Comparison of ENCODE assay signal across 1 cellular context in the genomic region with DNA sequence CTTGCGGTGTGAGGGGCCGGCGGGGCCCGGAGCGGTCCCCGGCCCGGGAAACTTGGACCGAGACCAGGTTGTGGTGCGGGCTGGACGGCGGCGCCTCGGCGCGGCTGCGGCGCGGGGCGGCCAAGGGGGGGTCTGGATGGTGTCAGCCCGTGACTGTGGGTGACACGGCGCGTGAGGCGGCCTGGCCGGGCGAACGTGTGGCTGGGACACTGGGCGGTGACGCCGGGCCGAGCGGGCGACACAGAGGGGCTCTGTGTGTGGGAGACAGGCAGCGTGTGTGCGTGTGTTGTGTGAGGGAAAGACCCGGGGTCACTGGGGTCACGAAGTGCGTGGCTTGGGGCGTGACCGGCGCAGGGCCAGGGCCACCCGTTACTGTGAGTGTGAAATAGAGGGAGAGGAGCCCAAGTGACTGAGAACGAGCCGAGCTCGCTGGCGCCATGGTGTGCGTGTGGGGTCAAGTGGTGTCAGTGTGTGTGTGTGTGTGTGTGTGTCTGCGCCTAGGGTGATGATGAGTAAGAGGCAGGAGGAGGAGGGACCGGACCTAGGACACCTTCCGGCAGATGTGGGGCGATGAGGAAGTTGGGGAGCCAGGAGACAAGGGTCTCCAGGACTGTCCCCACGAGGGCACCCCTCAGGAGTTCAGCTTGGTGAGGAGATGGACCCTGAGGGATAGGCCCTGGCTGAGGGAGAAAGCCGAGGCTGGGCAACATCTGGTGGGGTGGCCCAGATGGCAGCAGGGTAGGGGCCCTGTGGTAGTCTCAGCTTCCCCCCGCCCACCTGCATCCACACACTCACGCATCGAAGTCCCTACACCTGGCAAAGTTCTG.
TF ChIP-seq lines count a peak whose summit lies in the region.

No MANE protein-coding gene starts in this region.

TF ChIP-seq in HEK293, 187 proteins besides CTCF, POLR2A, EP300 and RAD21 (continued from another document and continues in another):
- TF ChIP-seq, protein P1, sequence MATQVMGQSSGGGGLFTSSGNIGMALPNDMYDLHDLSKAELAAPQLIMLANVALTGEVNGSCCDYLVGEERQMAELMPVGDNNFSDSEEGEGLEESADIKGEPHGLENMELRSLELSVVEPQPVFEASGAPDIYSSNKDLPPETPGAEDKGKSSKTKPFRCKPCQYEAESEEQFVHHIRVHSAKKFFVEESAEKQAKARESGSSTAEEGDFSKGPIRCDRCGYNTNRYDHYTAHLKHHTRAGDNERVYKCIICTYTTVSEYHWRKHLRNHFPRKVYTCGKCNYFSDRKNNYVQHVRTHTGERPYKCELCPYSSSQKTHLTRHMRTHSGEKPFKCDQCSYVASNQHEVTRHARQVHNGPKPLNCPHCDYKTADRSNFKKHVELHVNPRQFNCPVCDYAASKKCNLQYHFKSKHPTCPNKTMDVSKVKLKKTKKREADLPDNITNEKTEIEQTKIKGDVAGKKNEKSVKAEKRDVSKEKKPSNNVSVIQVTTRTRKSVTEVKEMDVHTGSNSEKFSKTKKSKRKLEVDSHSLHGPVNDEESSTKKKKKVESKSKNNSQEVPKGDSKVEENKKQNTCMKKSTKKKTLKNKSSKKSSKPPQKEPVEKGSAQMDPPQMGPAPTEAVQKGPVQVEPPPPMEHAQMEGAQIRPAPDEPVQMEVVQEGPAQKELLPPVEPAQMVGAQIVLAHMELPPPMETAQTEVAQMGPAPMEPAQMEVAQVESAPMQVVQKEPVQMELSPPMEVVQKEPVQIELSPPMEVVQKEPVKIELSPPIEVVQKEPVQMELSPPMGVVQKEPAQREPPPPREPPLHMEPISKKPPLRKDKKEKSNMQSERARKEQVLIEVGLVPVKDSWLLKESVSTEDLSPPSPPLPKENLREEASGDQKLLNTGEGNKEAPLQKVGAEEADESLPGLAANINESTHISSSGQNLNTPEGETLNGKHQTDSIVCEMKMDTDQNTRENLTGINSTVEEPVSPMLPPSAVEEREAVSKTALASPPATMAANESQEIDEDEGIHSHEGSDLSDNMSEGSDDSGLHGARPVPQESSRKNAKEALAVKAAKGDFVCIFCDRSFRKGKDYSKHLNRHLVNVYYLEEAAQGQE (tag by site-specific recombination; IDR thresholded peaks at IDR 0.05), result no peak
- TF ChIP-seq ZNF114 (tag by site-specific recombination; IDR thresholded peaks at IDR 0.05) (no peak), ZNF426 (tag by site-specific recombination; IDR thresholded peaks at IDR 0.05) (no peak), ZNF571 (tag by site-specific recombination; IDR thresholded peaks at IDR 0.05) (no peak), GFI1B (tag by site-specific recombination; IDR thresholded peaks at IDR 0.05) (0 out of 2 replicates have a peak, but pooled peaks have one; percentile 34), ZNF37A (tag by site-specific recombination; IDR thresholded peaks at IDR 0.05) (no peak), ZNF596 (tag by site-specific recombination; IDR thresholded peaks at IDR 0.05) (no peak), ZNF629 (tag by site-specific recombination; IDR thresholded peaks at IDR 0.05) (peak; percentile 75), ZEB2 (tag by site-specific recombination; IDR thresholded peaks at IDR 0.05) (peak; percentile 90), SP7 (tag by site-specific recombination; IDR thresholded peaks at IDR 0.05) (peak; percentile 95), ZNF768 (tag by site-specific recombination; IDR thresholded peaks at IDR 0.05) (no peak), HOXC10 (CRISPR knock-in tag; IDR thresholded peaks at IDR 0.05) (no peak), ZNF202 (tag by site-specific recombination; IDR thresholded peaks at IDR 0.05; ENCODE audit: borderline replicate concordance) (no peak), ZNF16 (tag by site-specific recombination; IDR thresholded peaks at IDR 0.05; ENCODE audit: low read depth) (no peak), ZNF830 (tag by site-specific recombination; IDR thresholded peaks at IDR 0.05; ENCODE audit: low read depth) (no peak), ZNF843 (tag by site-specific recombination; IDR thresholded peaks at IDR 0.05) (peak; percentile 77), ZNF792 (tag by site-specific recombination; IDR thresholded peaks at IDR 0.05) (0 out of 2 replicates have a peak, but pooled peaks have one; percentile 62), ZNF19 (tag by site-specific recombination; IDR thresholded peaks at IDR 0.05; ENCODE audit: low read depth) (no peak), ZNF658 (tag by site-specific recombination; IDR thresholded peaks at IDR 0.05) (no peak), OSR2 (tag by site-specific recombination; IDR thresholded peaks at IDR 0.05) (no peak), ZNF837 (tag by site-specific recombination; IDR thresholded peaks at IDR 0.05) (0 out of 2 replicates have a peak, but pooled peaks have one; percentile 67), ZBTB8A (tag by site-specific recombination; IDR thresholded peaks at IDR 0.05) (peak; percentile 64), KLF7 (tag by site-specific recombination; IDR thresholded peaks at IDR 0.05; ENCODE audit: borderline replicate concordance) (peak; percentile 37; the same call in 1 of the 2 replicates), KLF10 (tag by site-specific recombination; IDR thresholded peaks at IDR 0.05) (no peak), ZNF266 (tag by site-specific recombination; IDR thresholded peaks at IDR 0.05; ENCODE audit: low read depth) (no peak), ZXDB (tag by site-specific recombination; IDR thresholded peaks at IDR 0.05) (peak; percentile 70), ZNF707 (tag by site-specific recombination; IDR thresholded peaks at IDR 0.05) (no peak; the same call in 1 of the 2 replicates), ZNF585B (tag by site-specific recombination; IDR thresholded peaks at IDR 0.05) (no peak), ZSCAN23 (tag by site-specific recombination; IDR thresholded peaks at IDR 0.05) (no peak), SP2 (tag by site-specific recombination; IDR thresholded peaks at IDR 0.05) (peak; percentile 55), KLF1 (tag by site-specific recombination; IDR thresholded peaks at IDR 0.05) (peak; percentile 69), ZNF561 (tag by site-specific recombination; IDR thresholded peaks at IDR 0.05; ENCODE audit: borderline replicate concordance) (no peak), ZBTB1 (tag by site-specific recombination; IDR thresholded peaks at IDR 0.05) (peak; percentile 96)
- TF ChIP-seq, protein P2, sequence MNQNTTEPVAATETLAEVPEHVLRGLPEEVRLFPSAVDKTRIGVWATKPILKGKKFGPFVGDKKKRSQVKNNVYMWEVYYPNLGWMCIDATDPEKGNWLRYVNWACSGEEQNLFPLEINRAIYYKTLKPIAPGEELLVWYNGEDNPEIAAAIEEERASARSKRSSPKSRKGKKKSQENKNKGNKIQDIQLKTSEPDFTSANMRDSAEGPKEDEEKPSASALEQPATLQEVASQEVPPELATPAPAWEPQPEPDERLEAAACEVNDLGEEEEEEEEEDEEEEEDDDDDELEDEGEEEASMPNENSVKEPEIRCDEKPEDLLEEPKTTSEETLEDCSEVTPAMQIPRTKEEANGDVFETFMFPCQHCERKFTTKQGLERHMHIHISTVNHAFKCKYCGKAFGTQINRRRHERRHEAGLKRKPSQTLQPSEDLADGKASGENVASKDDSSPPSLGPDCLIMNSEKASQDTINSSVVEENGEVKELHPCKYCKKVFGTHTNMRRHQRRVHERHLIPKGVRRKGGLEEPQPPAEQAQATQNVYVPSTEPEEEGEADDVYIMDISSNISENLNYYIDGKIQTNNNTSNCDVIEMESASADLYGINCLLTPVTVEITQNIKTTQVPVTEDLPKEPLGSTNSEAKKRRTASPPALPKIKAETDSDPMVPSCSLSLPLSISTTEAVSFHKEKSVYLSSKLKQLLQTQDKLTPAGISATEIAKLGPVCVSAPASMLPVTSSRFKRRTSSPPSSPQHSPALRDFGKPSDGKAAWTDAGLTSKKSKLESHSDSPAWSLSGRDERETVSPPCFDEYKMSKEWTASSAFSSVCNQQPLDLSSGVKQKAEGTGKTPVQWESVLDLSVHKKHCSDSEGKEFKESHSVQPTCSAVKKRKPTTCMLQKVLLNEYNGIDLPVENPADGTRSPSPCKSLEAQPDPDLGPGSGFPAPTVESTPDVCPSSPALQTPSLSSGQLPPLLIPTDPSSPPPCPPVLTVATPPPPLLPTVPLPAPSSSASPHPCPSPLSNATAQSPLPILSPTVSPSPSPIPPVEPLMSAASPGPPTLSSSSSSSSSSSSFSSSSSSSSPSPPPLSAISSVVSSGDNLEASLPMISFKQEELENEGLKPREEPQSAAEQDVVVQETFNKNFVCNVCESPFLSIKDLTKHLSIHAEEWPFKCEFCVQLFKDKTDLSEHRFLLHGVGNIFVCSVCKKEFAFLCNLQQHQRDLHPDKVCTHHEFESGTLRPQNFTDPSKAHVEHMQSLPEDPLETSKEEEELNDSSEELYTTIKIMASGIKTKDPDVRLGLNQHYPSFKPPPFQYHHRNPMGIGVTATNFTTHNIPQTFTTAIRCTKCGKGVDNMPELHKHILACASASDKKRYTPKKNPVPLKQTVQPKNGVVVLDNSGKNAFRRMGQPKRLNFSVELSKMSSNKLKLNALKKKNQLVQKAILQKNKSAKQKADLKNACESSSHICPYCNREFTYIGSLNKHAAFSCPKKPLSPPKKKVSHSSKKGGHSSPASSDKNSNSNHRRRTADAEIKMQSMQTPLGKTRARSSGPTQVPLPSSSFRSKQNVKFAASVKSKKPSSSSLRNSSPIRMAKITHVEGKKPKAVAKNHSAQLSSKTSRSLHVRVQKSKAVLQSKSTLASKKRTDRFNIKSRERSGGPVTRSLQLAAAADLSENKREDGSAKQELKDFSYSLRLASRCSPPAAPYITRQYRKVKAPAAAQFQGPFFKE (tag by site-specific recombination; IDR thresholded peaks at IDR 0.05; ENCODE audit: borderline replicate concordance), result peak; percentile 81; the same call in 1 of the 2 replicates
- TF ChIP-seq, protein P3, sequence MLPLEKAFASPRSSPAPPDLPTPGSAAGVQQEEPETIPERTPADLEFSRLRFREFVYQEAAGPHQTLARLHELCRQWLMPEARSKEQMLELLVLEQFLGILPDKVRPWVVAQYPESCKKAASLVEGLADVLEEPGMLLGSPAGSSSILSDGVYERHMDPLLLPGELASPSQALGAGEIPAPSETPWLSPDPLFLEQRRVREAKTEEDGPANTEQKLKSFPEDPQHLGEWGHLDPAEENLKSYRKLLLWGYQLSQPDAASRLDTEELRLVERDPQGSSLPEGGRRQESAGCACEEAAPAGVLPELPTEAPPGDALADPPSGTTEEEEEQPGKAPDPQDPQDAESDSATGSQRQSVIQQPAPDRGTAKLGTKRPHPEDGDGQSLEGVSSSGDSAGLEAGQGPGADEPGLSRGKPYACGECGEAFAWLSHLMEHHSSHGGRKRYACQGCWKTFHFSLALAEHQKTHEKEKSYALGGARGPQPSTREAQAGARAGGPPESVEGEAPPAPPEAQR (tag by site-specific recombination; IDR thresholded peaks at IDR 0.05), result peak; percentile 81; the same call in 1 of the 2 replicates
- TF ChIP-seq, protein P4, sequence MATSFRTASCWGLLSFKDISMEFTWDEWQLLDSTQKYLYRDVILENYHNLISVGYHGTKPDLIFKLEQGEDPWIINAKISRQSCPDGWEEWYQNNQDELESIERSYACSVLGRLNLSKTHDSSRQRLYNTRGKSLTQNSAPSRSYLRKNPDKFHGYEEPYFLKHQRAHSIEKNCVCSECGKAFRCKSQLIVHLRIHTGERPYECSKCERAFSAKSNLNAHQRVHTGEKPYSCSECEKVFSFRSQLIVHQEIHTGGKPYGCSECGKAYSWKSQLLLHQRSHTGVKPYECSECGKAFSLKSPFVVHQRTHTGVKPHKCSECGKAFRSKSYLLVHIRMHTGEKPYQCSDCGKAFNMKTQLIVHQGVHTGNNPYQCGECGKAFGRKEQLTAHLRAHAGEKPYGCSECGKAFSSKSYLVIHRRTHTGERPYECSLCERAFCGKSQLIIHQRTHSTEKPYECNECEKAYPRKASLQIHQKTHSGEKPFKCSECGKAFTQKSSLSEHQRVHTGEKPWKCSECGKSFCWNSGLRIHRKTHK (tag by site-specific recombination; IDR thresholded peaks at IDR 0.05), result no peak
- TF ChIP-seq, protein P5, sequence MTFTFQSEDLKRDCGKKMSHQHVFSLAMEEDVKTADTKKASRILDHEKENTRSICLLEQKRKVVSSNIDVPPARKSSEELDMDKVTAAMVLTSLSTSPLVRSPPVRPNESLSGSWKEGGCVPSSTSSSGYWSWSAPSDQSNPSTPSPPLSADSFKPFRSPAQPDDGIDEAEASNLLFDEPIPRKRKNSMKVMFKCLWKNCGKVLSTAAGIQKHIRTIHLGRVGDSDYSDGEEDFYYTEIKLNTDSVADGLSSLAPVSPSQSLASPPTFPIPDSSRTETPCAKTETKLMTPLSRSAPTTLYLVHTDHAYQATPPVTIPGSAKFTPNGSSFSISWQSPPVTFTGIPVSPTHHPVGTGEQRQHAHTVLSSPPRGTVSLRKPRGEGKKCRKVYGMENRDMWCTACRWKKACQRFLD (tag by site-specific recombination; IDR thresholded peaks at IDR 0.05), result no peak
- TF ChIP-seq, protein P6, sequence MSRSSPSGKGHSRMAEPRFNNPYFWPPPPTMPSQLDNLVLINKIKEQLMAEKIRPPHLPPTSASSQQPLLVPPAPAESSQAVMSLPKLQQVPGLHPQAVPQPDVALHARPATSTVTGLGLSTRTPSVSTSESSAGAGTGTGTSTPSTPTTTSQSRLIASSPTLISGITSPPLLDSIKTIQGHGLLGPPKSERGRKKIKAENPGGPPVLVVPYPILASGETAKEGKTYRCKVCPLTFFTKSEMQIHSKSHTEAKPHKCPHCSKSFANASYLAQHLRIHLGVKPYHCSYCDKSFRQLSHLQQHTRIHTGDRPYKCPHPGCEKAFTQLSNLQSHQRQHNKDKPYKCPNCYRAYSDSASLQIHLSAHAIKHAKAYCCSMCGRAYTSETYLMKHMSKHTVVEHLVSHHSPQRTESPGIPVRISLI (tag by site-specific recombination; IDR thresholded peaks at IDR 0.05), result no peak
- TF ChIP-seq, protein P7, sequence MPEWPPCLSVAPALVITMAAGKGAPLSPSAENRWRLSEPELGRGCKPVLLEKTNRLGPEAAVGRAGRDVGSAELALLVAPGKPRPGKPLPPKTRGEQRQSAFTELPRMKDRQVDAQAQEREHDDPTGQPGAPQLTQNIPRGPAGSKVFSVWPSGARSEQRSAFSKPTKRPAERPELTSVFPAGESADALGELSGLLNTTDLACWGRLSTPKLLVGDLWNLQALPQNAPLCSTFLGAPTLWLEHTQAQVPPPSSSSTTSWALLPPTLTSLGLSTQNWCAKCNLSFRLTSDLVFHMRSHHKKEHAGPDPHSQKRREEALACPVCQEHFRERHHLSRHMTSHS (tag by site-specific recombination; IDR thresholded peaks at IDR 0.05), result no peak
- TF ChIP-seq, protein P8, sequence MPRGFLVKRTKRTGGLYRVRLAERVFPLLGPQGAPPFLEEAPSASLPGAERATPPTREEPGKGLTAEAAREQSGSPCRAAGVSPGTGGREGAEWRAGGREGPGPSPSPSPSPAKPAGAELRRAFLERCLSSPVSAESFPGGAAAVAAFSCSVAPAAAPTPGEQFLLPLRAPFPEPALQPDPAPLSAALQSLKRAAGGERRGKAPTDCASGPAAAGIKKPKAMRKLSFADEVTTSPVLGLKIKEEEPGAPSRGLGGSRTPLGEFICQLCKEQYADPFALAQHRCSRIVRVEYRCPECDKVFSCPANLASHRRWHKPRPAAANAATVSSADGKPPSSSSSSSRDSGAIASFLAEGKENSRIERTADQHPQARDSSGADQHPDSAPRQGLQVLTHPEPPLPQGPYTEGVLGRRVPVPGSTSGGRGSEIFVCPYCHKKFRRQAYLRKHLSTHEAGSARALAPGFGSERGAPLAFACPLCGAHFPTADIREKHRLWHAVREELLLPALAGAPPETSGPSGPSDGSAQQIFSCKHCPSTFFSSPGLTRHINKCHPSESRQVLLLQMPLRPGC (tag by site-specific recombination; IDR thresholded peaks at IDR 0.05), result peak; percentile 80
